8 cellular contexts compared by ENCODE assay signal in genomic region chr11:86818466-86819282, GRCh38. TPM values are rescaled to one million over a fixed set of nuclear protein-coding genes. Genes with fewer than 3 reads are reported as not detected.
DNase-seq lines count a peak whose midpoint lies in the region; ATAC-seq and TF ChIP-seq lines count a peak whose summit lies in the region.

No MANE protein-coding gene starts in this region.

- no peak overlapping the region for H3K27ac Mint-ChIP-seq in activated CD4-positive, alpha-beta memory T cell treated with anti-CD3 and anti-CD28 coated beads for 36 hours

- H3K27me3 ChIP-seq in NT2/D1 (ENCODE audit: insufficient read depth, insufficient read length) (no peaks in the 10 kb centered on the region), lung (ENCODE audit: control insufficient read depth, insufficient read depth) (no peaks in the 10 kb centered on the region)

- H3K4me3 ChIP-seq in NT2/D1 (ENCODE audit: insufficient read length, low read depth) (no peak overlapping the region), choroid plexus epithelial cell (ENCODE audit: low read depth, low read length) (no peak overlapping the region), lung (no peak overlapping the region)

- H3K4me1 Mint-ChIP-seq in activated CD4-positive, alpha-beta memory T cell treated with anti-CD3 and anti-CD28 coated beads for 36 hours (ENCODE audit: low read depth): peaks cover 2% of the 10 kb centered on the region

- TF ChIP-seq CTCF in choroid plexus epithelial cell (conservative IDR thresholded peaks at IDR 0.05; ENCODE audit: low read depth, low read length): peak; percentile 69
- TF ChIP-seq CTCF in lung (IDR thresholded peaks at IDR 0.05; ENCODE audit: control extremely low read depth, extremely low read depth): peak; percentile 68

- H3K4me1 ChIP-seq in NT2/D1 (ENCODE audit: insufficient read depth, insufficient read length) (peaks cover 2% of the 10 kb centered on the region), lung (ENCODE audit: control insufficient read depth in 2 of 2, insufficient read depth in 2 of 2, low read length in 2 of 2) (peaks cover 0 to 2% of the 10 kb centered on the region in 2 donors)

- H3K9me3 Mint-ChIP-seq in activated CD4-positive, alpha-beta memory T cell treated with anti-CD3 and anti-CD28 coated beads for 36 hours: no peaks in the 10 kb centered on the region

- peak; percentile 65 for ATAC-seq in Right ventricle myocardium superior (ENCODE audit: poor library complexity)
- no peak for ATAC-seq in Right ventricle myocardium inferior
- ATAC-seq in lung (ENCODE audit: insufficient read depth, low FRiP score): no peak
- no peak for ATAC-seq in activated CD4-positive, CD25-positive, alpha-beta regulatory T cell treated with anti-CD3 and anti-CD28 coated beads, Interleukin-2, amount 50 U/mL, for 24 hours

- POLR2A ChIA-PET in activated CD4-positive, alpha-beta memory T cell treated with anti-CD3 and anti-CD28 coated beads for 36 hours (lab: Charles Lee): no interaction called here

- no peak overlapping the region for H3K27ac ChIP-seq in lung (ENCODE audit: low read depth in 1 of 2, low read length in 1 of 2)

- CTCF ChIA-PET in activated CD4-positive, alpha-beta memory T cell treated with anti-CD3 and anti-CD28 coated beads for 36 hours (lab: Charles Lee): interaction anchor here (3.6 kb wide), 1 partner anchor 363 kb away, joined by 29 read pairs; no protein-coding TSS in a partner anchor

- H3K36me3 Mint-ChIP-seq in activated CD4-positive, alpha-beta memory T cell treated with anti-CD3 and anti-CD28 coated beads for 36 hours: no peaks in the 10 kb centered on the region

- intact Hi-C loops in Right ventricle myocardium superior (cut with DNase I): loop anchor here (5.0 kb wide), 1 partner anchor 361 kb away; no protein-coding TSS in a partner anchor
- intact Hi-C loops in Right ventricle myocardium inferior (cut with DNase I): loop anchor here (1.0 to 10.0 kb wide), 3 partner anchors 210 to 964 kb away; partner anchors contain the start of gene CCDC83
- intact Hi-C loops in activated CD4-positive, alpha-beta memory T cell treated with anti-CD3 and anti-CD28 coated beads for 36 hours (cut with micrococcal nuclease): loop anchor here (1.0 to 10.0 kb wide), 4 partner anchors 142 to 1224 kb away; no protein-coding TSS in a partner anchor

- DNase-seq in Right ventricle myocardium superior: no peak
- no peak for DNase-seq in Right ventricle myocardium inferior (ENCODE audit: missing footprints)
- peak; percentile 45 for DNase-seq in KG1 (lab: John Stamatoyannopoulos, UW)
- peak; percentile 39 for DNase-seq in NT2/D1 (ENCODE audit: low read depth, low spot score)
- peak; percentile 89 for DNase-seq in choroid plexus epithelial cell (ENCODE audit: low read depth)
- no peak for DNase-seq in lung (ENCODE audit: low spot score)
- no peak for DNase-seq in activated CD4-positive, alpha-beta memory T cell treated with anti-CD3 and anti-CD28 coated beads for 36 hours

- no peak overlapping the region for H3K4me3 Mint-ChIP-seq in activated CD4-positive, alpha-beta memory T cell treated with anti-CD3 and anti-CD28 coated beads for 36 hours

- WGBS in lung, 2 donors: 26 to 30% methylated on average over 11 of the region's 11 CpGs

- peaks cover 13% of the 10 kb centered on the region for H3K27me3 Mint-ChIP-seq in activated CD4-positive, alpha-beta memory T cell treated with anti-CD3 and anti-CD28 coated beads for 36 hours

- H3K36me3 ChIP-seq in NT2/D1 (ENCODE audit: insufficient read depth, insufficient read length, low read length) (no peaks in the 10 kb centered on the region), lung (ENCODE audit: control insufficient read depth in 2 of 2, insufficient read depth in 2 of 2, low read length in 2 of 2) (no peaks in the 10 kb centered on the region)

- H3K9me3 ChIP-seq in NT2/D1 (ENCODE audit: insufficient read depth, low read length) (no peaks in the 10 kb centered on the region), lung (ENCODE audit: control insufficient read depth in 2 of 2, insufficient read depth in 1 of 2, low read length in 1 of 2) (no peaks in the 10 kb centered on the region)

- no peak overlapping the region for H3K9ac ChIP-seq in NT2/D1 (ENCODE audit: insufficient read length, low read depth)

RNA-seq across cellular contexts. Expression of gene PRSS23, which starts 18.3 kb away (rescaled TPM):
- 4.1 TPM for total RNA-seq in Right ventricle myocardium superior
- 7.2 TPM for total RNA-seq in Right ventricle myocardium inferior
- 10 to 100 TPM; 19.3 to 86.7 TPM for total RNA-seq in lung
- polyA plus RNA-seq in lung: 10 to 100 TPM in 1 of 2 donors, 1 to 10 TPM in 1; 9.9 to 50.8 TPM
- 1 to 10 TPM; 1.9 to 2.3 TPM for total RNA-seq in activated CD4-positive, alpha-beta memory T cell treated with anti-CD3 and anti-CD28 coated beads for 36 hours

Comparison
In these comparisons a context has a peak if more than half of its experiments do, and no peak if none do; other contexts are left out.
1. DNase-seq: peak in KG1 (single experiment), NT2/D1 (single experiment) and choroid plexus epithelial cell (single experiment); none in Right ventricle myocardium superior (single experiment), Right ventricle myocardium inferior (single experiment), lung (single experiment) and activated CD4-positive, alpha-beta memory T cell treated with anti-CD3 and anti-CD28 coated beads for 36 hours (single experiment).